22 cellular contexts compared by ENCODE assay signal in the genomic region with DNA sequence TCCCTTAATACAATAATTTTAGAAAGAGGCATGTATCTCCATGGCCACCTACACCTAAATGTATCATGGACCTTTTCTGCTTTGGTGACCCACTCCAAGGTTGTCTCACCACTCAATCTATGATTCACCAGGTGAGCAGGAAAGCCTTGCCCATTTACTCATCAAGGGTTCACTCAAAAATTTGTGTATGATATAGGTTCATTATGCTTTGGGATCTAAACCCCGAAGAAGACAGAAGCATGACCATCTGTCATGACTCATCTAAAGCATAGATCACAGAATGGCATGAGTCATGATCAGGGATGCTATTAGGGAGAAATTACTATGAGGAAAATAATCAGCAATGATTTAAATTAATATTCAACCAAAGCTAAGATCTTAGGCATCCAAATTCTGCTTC. TPM values are rescaled to one million over a fixed set of nuclear protein-coding genes. Genes with fewer than 3 reads are reported as not detected.
A peak's percentile ranks its signal among the peaks of the same experiment; 100 is the strongest.
DNase-seq lines count a peak whose midpoint lies in the region; ATAC-seq, FAIRE-seq and TF ChIP-seq lines count a peak whose summit lies in the region.
"Had no signal": no experiment of that assay in that cellular context is flagged by ENCODE, and none has a peak within 500 bp of the region (broad histone marks: within the 10 kb centered on the region; RNA-seq: fewer than 3 reads in every experiment).

No MANE protein-coding gene starts in this region.

- intact Hi-C loops in activated naive CD4-positive, alpha-beta T cell treated with anti-CD3 and anti-CD28 coated beads for 36 hours (cut with micrococcal nuclease), result loop anchor here (1.0 to 10.0 kb wide), 8 partner anchors 28 to 595 kb away; partner anchors contain the start of gene IFI16
- intact Hi-C loops in endothelial cell of umbilical vein (cut with micrococcal nuclease), result no loop called here

- peak overlapping the region; percentile 89 for H3K27ac Mint-ChIP-seq in activated naive CD4-positive, alpha-beta T cell treated with anti-CD3 and anti-CD28 coated beads for 36 hours

- TF ChIP-seq POLR2A in endothelial cell of umbilical vein (IDR thresholded peaks at IDR 0.05; ENCODE audit: low read depth, low read length), result no peak

- no peak overlapping the region for H3K27ac ChIP-seq in RWPE1
- no peak overlapping the region for H3K27ac ChIP-seq in endothelial cell of umbilical vein (ENCODE audit: insufficient read depth, low read depth, low read length)
- H3K27ac ChIP-seq: esophagus squamous epithelium, sigmoid colon, transverse colon had no signal

- FAIRE-seq in endothelial cell of umbilical vein (lab: Jason Lieb, UNC), result no peak
- FAIRE-seq: astrocyte, H1 had no signal

- no peaks in the 10 kb centered on the region for H3K27me3 ChIP-seq in endothelial cell of umbilical vein (ENCODE audit: control insufficient read depth in 2 of 2, insufficient read depth in 2 of 2, low read length in 2 of 2)
- H3K27me3 ChIP-seq: esophagus squamous epithelium, sigmoid colon, transverse colon had no signal

- H3K79me2 ChIP-seq in endothelial cell of umbilical vein (ENCODE audit: control insufficient read depth, insufficient read depth, low read length), result no peaks in the 10 kb centered on the region

- no TSS peak for BruUV-seq in endothelial cell of umbilical vein (replicated peaks; lab: Mats Ljungman, UMichigan)

- H3K4me3 Mint-ChIP-seq in activated naive CD4-positive, alpha-beta T cell treated with anti-CD3 and anti-CD28 coated beads for 36 hours, result no peak overlapping the region
- H3K4me3 Mint-ChIP-seq: neural crest cell had no signal

- dilution Hi-C loops in endothelial cell of umbilical vein (cut with MboI; ENCODE audit: extremely low pct_ligation_motif_present, low sequenced_read_pairs), result no loop called here

- no peak overlapping the region for H3K9ac ChIP-seq in endothelial cell of umbilical vein (replicated peaks; ENCODE audit: extremely low read depth, insufficient read depth, low read length)

- no peaks in the 10 kb centered on the region for H3K9me3 ChIP-seq in endothelial cell of umbilical vein (replicated peaks; ENCODE audit: control insufficient read depth, insufficient read depth, low read length)
- H3K9me3 ChIP-seq: esophagus squamous epithelium, transverse colon had no signal

- no peaks in the 10 kb centered on the region for H3K9me1 ChIP-seq in endothelial cell of umbilical vein (replicated peaks; ENCODE audit: control insufficient read depth, extremely low read depth, insufficient read depth, low read length)

- TF ChIP-seq CTCF in RWPE1 (conservative IDR thresholded peaks at IDR 0.05; ENCODE audit: low read depth) (no peak), endothelial cell of umbilical vein (IDR thresholded peaks at IDR 0.05; ENCODE audit: extremely low read depth in 1 of 2, insufficient read depth in 1 of 2, low read depth in 1 of 2, low read length in 2 of 2) (no peak)

- POLR2A ChIA-PET in RWPE1 (lab: Yijun Ruan, JAX; ENCODE audit: low non-redundant PET), result no interaction called here
- POLR2A ChIA-PET in endothelial cell of umbilical vein (lab: Charles Lee), result no interaction called here

- in situ Hi-C loops in G401 (cut with HindIII; ENCODE audit: low sequenced_read_pairs), result no loop called here

- H3K36me3 Mint-ChIP-seq in activated naive CD4-positive, alpha-beta T cell treated with anti-CD3 and anti-CD28 coated beads for 36 hours (ENCODE audit: low read depth), result peaks cover 4% of the 10 kb centered on the region

- no peak overlapping the region for H2AFZ ChIP-seq in endothelial cell of umbilical vein (ENCODE audit: low read depth, low read length)

- H3K4me1 Mint-ChIP-seq in activated naive CD4-positive, alpha-beta T cell treated with anti-CD3 and anti-CD28 coated beads for 36 hours (ENCODE audit: low read depth), result peaks cover 35% of the 10 kb centered on the region
- H3K4me1 Mint-ChIP-seq: neural crest cell had no signal

- H3K27me3 Mint-ChIP-seq in activated naive CD4-positive, alpha-beta T cell treated with anti-CD3 and anti-CD28 coated beads for 36 hours (ENCODE audit: low read depth), result peaks cover 5% of the 10 kb centered on the region

- no peak overlapping the region for H3K4me3 ChIP-seq in endothelial cell of umbilical vein (replicated peaks in 1 of 3; ENCODE audit: insufficient read depth in 1 of 3, low read depth in 1 of 3, low read length in 3 of 3)
- H3K4me3 ChIP-seq: esophagus squamous epithelium, sigmoid colon, transverse colon had no signal

- CTCF ChIA-PET in activated naive CD4-positive, alpha-beta T cell treated with anti-CD3 and anti-CD28 coated beads for 36 hours (lab: Charles Lee), result interaction anchor here (0.6 kb wide), 1 partner anchor 144 kb away, joined by 3 read pairs; no protein-coding TSS in a partner anchor
- CTCF ChIA-PET in RWPE1 (lab: Yijun Ruan, JAX), result no interaction called here
- CTCF ChIA-PET in endothelial cell of umbilical vein (lab: Charles Lee), result no interaction called here

- H3K9me3 Mint-ChIP-seq in activated naive CD4-positive, alpha-beta T cell treated with anti-CD3 and anti-CD28 coated beads for 36 hours, result peaks cover 11% of the 10 kb centered on the region

- peak; percentile 70 for ATAC-seq in stimulated activated naive CD8-positive, alpha-beta T cell treated with anti-CD3 and anti-CD28 coated beads, Interleukin-15, Interleukin-2, amounts not matched to agents 100 U/mL and 50 U/mL, for 24 hours

- H3K36me3 ChIP-seq in endothelial cell of umbilical vein (ENCODE audit: control insufficient read depth in 2 of 2, extremely low read depth in 1 of 2, insufficient read depth in 2 of 2, low read length in 2 of 2), result no peaks in the 10 kb centered on the region
- H3K36me3 ChIP-seq: esophagus squamous epithelium, sigmoid colon, transverse colon had no signal

- no peaks in the 10 kb centered on the region for H3K4me1 ChIP-seq in endothelial cell of umbilical vein (ENCODE audit: control insufficient read depth, extremely low read depth, insufficient read depth, low read length)
- H3K4me1 ChIP-seq: esophagus squamous epithelium, sigmoid colon, transverse colon had no signal

- H4K20me1 ChIP-seq in endothelial cell of umbilical vein (replicated peaks; ENCODE audit: control insufficient read depth, extremely low read depth, insufficient read depth, low read length), result no peaks in the 10 kb centered on the region

- H3K4me2 ChIP-seq in endothelial cell of umbilical vein (ENCODE audit: insufficient read depth, low read length), result no peak overlapping the region

- DNase-seq in activated naive CD4-positive, alpha-beta T cell treated with anti-CD3 and anti-CD28 coated beads for 36 hours, result peak; percentile 30
- no peak for DNase-seq in activated naive CD4-positive, alpha-beta T cell treated with anti-CD3 and anti-CD28 coated beads, Interleukin-2, amount 50 U/mL, for 16 hours
- DNase-seq in RWPE1 (ENCODE audit: low spot score) (peak; percentile 60), endothelial cell of umbilical vein (ENCODE audit: low read depth, low spot score) (no peak), G401 (ENCODE audit: low spot score) (no peak), NCI-H2171 (lab: John Stamatoyannopoulos, UW) (no peak)
- DNase-seq in stimulated activated naive CD8-positive, alpha-beta T cell treated with anti-CD3 and anti-CD28 coated beads, Interleukin-15, Interleukin-2, amounts not matched to agents 100 U/mL and 50 U/mL, for 24 hours, result no peak
- DNase-seq: activated CD8-positive, alpha-beta memory T cell treated with anti-CD3 and anti-CD28 coated beads for 24 hours; activated gamma-delta T cell; DMS79 treated with DMSO at 0.1 percent for 48 hours; effector CD4-positive, alpha-beta T cell; esophagus squamous epithelium; NCI-H748 treated with DMSO at 0.1 percent for 48 hours; posterior cingulate gyrus; SHP77; sigmoid colon; stimulated activated naive CD4-positive, alpha-beta T cell treated with Interleukin-2 at 50 U/mL for 16 hours; transverse colon had no signal

TF ChIP-seq in endothelial cell of umbilical vein, 7 proteins besides CTCF, POLR2A, EP300 and RAD21:
- TF ChIP-seq JUN (IDR thresholded peaks at IDR 0.05; ENCODE audit: borderline replicate concordance, insufficient read depth, insufficient read length, low read depth) (peak; percentile 22), MYC (IDR thresholded peaks at IDR 0.05; ENCODE audit: low read depth, low read length) (no peak), FOS (IDR thresholded peaks at IDR 0.05; ENCODE audit: borderline replicate concordance, insufficient read depth, low read length) (no peak)

RNA-seq across cellular contexts. Expression of gene PYHIN1, which starts 38.5 kb away (rescaled TPM):
- 1 to 10 TPM; 4.1 to 4.4 TPM for total RNA-seq in activated naive CD4-positive, alpha-beta T cell treated with anti-CD3 and anti-CD28 coated beads for 36 hours
- total RNA-seq in endothelial cell of umbilical vein, result not detected in 2 replicates
- not detected in 2 replicates for polyA plus RNA-seq in endothelial cell of umbilical vein
- polyA plus RNA-seq in endothelial cell of umbilical vein (2011; cell fraction: cytosol; rRNA removed), result not detected in 2 replicates
- polyA plus RNA-seq in endothelial cell of umbilical vein (2011; cell fraction: nucleus; rRNA removed), result not detected in 2 replicates
- polyA plus RNA-seq in endothelial cell of umbilical vein (2012), result not detected in 2 replicates
- polyA minus RNA-seq in endothelial cell of umbilical vein, result not detected in 2 replicates
- polyA minus RNA-seq in endothelial cell of umbilical vein (2011; cell fraction: cytosol; rRNA and poly(A)+ RNA removed), result not detected
- polyA minus RNA-seq in endothelial cell of umbilical vein (2011; cell fraction: nucleus; rRNA and poly(A)+ RNA removed), result not detected in 2 replicates
- not detected in 2 replicates for total RNA-seq in G401 (2014; rRNA removed; shearing (Covaris generic))
- total RNA-seq: astrocyte, chondrocyte, H1, neural crest cell had no signal
- polyA plus RNA-seq: H1 had no signal

RNA-seq across cellular contexts. Expression of gene IFI16, which starts 39.9 kb away (rescaled TPM):
- 100 to 1,000 TPM; 287 to 288 TPM for total RNA-seq in activated naive CD4-positive, alpha-beta T cell treated with anti-CD3 and anti-CD28 coated beads for 36 hours
- total RNA-seq in endothelial cell of umbilical vein, result 174 and 183 TPM in 2 replicates
- polyA plus RNA-seq in endothelial cell of umbilical vein, result 43.9 and 52.8 TPM in 2 replicates
- polyA plus RNA-seq in endothelial cell of umbilical vein (2011; cell fraction: cytosol; rRNA removed), result 105 TPM in 2 replicates
- polyA plus RNA-seq in endothelial cell of umbilical vein (2011; cell fraction: nucleus; rRNA removed), result 101 and 111 TPM in 2 replicates
- polyA plus RNA-seq in endothelial cell of umbilical vein (2012), result 120 and 181 TPM in 2 replicates
- polyA minus RNA-seq in endothelial cell of umbilical vein, result 58.2 and 67.7 TPM in 2 replicates
- polyA minus RNA-seq in endothelial cell of umbilical vein (2011; cell fraction: cytosol; rRNA and poly(A)+ RNA removed), result 20.9 TPM
- 69.3 and 79.2 TPM in 2 replicates for polyA minus RNA-seq in endothelial cell of umbilical vein (2011; cell fraction: nucleus; rRNA and poly(A)+ RNA removed)
- not detected in 2 replicates for total RNA-seq in G401 (2014; rRNA removed; shearing (Covaris generic))

Comparison
In these comparisons a context has a peak if more than half of its experiments do, and no peak if none do; other contexts are left out.
1. DNase-seq: peak in activated naive CD4-positive, alpha-beta T cell treated with anti-CD3 and anti-CD28 coated beads for 36 hours (single experiment) and RWPE1 (single experiment); none in activated naive CD4-positive, alpha-beta T cell treated with anti-CD3 and anti-CD28 coated beads, Interleukin-2, amount 50 U/mL, for 16 hours (single experiment), endothelial cell of umbilical vein (single experiment), stimulated activated naive CD8-positive, alpha-beta T cell treated with anti-CD3 and anti-CD28 coated beads, Interleukin-15, Interleukin-2, amounts not matched to agents 100 U/mL and 50 U/mL, for 24 hours (single experiment), G401 (single experiment) and NCI-H2171 (single experiment).
2. RNA of gene IFI16, which starts 39.9 kb away (total RNA-seq): 287 to 288 TPM in activated naive CD4-positive, alpha-beta T cell treated with anti-CD3 and anti-CD28 coated beads for 36 hours and 174 to 183 TPM in endothelial cell of umbilical vein; not detected in G401; every median in the first group is over 100 times any median in the second.